ENCODE assay signal across 2 cellular contexts in genomic region chr22:29456211-29456671, GRCh38.
TF ChIP-seq lines count a peak whose summit lies in the region.

No MANE protein-coding gene starts in this region.

TF ChIP-seq in GM23338, 12 proteins besides CTCF, POLR2A, EP300 and RAD21:
- TF ChIP-seq ZNF331 (CRISPR knock-in tag; IDR thresholded peaks at IDR 0.05; ENCODE audit: low read depth) (no peak), EZH2phosphoT487 (IDR thresholded peaks at IDR 0.05; ENCODE audit: unreplicated experiment) (no peak), ZNF462 (CRISPR knock-in tag; IDR thresholded peaks at IDR 0.05) (no peak), EZH2 (IDR thresholded peaks at IDR 0.05; ENCODE audit: low read depth, unreplicated experiment) (no peak), REST (IDR thresholded peaks at IDR 0.05; ENCODE audit: unreplicated experiment) (no peak), JUNB (IDR thresholded peaks at IDR 0.05; ENCODE audit: unreplicated experiment) (no peak), CREB1 (CRISPR knock-in tag; IDR thresholded peaks at IDR 0.05; ENCODE audit: low read depth) (no peak), STAT1 (IDR thresholded peaks at IDR 0.05; ENCODE audit: unreplicated experiment) (no peak), ETS1 (IDR thresholded peaks at IDR 0.05) (no peak), NANOG (IDR thresholded peaks at IDR 0.05; ENCODE audit: borderline replicate concordance) (no peak), POLR2AphosphoS5 (IDR thresholded peaks at IDR 0.05; ENCODE audit: low read depth) (no peak), ZNF114 (CRISPR knock-in tag; IDR thresholded peaks at IDR 0.05) (no peak)

TF ChIP-seq in HepG2, 621 proteins besides CTCF, POLR2A, EP300 and RAD21:
- TF ChIP-seq RFX1 (IDR thresholded peaks at IDR 0.05) = peak; percentile 34; the same call in 1 of the 2 replicates
- no peak for TF ChIP-seq ATF3 (CRISPR knock-in tag; IDR thresholded peaks at IDR 0.05)
- no peak for TF ChIP-seq NFATC3 (CRISPR knock-in tag; IDR thresholded peaks at IDR 0.05)
TF ChIP-seq in HepG2: peak in this region for 1.
